Comparison of ENCODE assay signal across 22 cellular contexts in the genomic region with DNA sequence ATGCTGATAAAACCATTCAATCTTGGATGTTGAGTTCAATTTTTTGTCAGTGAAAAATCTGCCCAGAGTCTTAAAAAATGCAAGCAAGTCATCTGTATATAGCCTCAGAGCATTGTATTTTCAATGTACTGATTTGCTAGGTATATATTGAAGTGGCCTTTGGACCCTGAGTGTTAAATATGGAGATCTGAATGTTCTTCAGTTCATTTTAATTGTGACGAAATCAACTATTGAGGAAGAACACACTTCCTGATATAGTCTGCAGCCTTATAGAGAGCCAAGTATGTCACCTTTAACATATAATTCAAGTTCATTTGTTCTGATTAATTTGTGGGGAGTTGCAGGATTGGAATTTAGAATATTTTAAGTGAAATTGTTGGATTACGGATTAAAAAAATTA.
"Had no signal": no experiment of that assay in that cellular context is flagged by ENCODE, and none has a peak within 500 bp of the region (broad histone marks: within the 10 kb centered on the region; RNA-seq: fewer than 3 reads in every experiment).

No MANE protein-coding gene starts in this region.

- H3K9me3 ChIP-seq: left lung, lower lobe of right lung had no signal

- H3K27ac ChIP-seq: coronary artery, dorsolateral prefrontal cortex, esophagus muscularis mucosa, foreskin keratinocyte, gastroesophageal sphincter, heart left ventricle, hepatocyte, left lung, lower lobe of right lung had no signal

- DNase-seq: dermis blood vessel endothelial cell; dorsolateral prefrontal cortex; effector CD4-positive, alpha-beta T cell; effector memory CD4-positive, alpha-beta T cell; foreskin keratinocyte; heart left ventricle; hypothalamus; immature natural killer cell; islet precursor cell; kidney; left lung; left ventricle myocardium superior; lower lobe of right lung; mammary epithelial cell; mesendoderm; midbrain; naive B cell; naive thymus-derived CD8-positive, alpha-beta T cell had no signal

- H2AFZ ChIP-seq: hepatocyte had no signal

- H3K36me3 ChIP-seq: esophagus muscularis mucosa, gastroesophageal sphincter, heart left ventricle, left lung, lower lobe of right lung had no signal

- H3K4me1 ChIP-seq: esophagus muscularis mucosa, foreskin keratinocyte, gastroesophageal sphincter, heart left ventricle, left lung, lower lobe of right lung had no signal

- ATAC-seq: foreskin keratinocyte; gastroesophageal sphincter; heart left ventricle; left ventricle myocardium superior; naive thymus-derived CD8-positive, alpha-beta T cell had no signal

- H3K27me3 ChIP-seq: dorsolateral prefrontal cortex, esophagus muscularis mucosa, foreskin keratinocyte, gastroesophageal sphincter, heart left ventricle, hepatocyte, left lung had no signal

- H3K4me3 ChIP-seq: coronary artery, dorsolateral prefrontal cortex, esophagus muscularis mucosa, gastroesophageal sphincter, heart left ventricle, hepatocyte, left lung, lower lobe of right lung had no signal

- H3K4me2 ChIP-seq: hepatocyte had no signal
